Comparison of ENCODE assay signal across 29 cellular contexts in the genomic region with DNA sequence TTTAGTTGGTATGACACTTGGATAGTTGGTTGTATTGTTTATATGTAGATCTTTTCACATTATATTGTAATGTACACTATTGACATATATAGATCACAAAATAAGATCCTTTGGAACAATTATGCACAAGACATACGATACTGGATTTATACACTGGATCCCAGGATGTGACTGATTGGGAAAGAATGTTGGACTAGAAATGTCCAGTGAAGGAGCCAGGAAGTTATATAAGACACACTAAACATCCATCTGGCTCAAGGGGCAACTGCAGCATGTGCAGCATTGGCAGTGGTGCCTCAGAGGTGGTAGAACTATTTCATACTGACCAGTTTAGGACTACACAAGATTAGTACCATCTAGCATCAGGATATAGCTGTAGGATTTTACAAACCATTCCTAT.
DNase-seq lines count a peak whose midpoint lies in the region; ATAC-seq, FAIRE-seq and TF ChIP-seq lines count a peak whose summit lies in the region.
"Had no signal": no experiment of that assay in that cellular context is flagged by ENCODE, and none has a peak within 500 bp of the region (broad histone marks: within the 10 kb centered on the region; RNA-seq: fewer than 3 reads in every experiment).

No MANE protein-coding gene starts in this region.

- no peak overlapping the region for H2AK9ac ChIP-seq in IMR-90 (replicated peaks; ENCODE audit: low read depth, low read length, poor library complexity)

- no peaks in the 10 kb centered on the region for H3K27me3 ChIP-seq in IMR-90 (ENCODE audit: control insufficient read depth, insufficient read depth, low read length)
- H3K27me3 ChIP-seq: right lobe of liver, upper lobe of left lung had no signal

- no peak overlapping the region for H2BK15ac ChIP-seq in IMR-90 (ENCODE audit: low read depth, low read length)

- no peak for ATAC-seq in IMR-90 (ENCODE audit: low read depth)
- ATAC-seq in GM19035 (IDR thresholded peaks at IDR 0.05; ENCODE audit: unreplicated experiment): no peak
- ATAC-seq: activated CD8-positive, alpha-beta T cell treated with anti-CD3 and anti-CD28 coated beads, Interleukin-2, amount 10 ng/mL, durations not matched to agents 7 days and 5 days; left colon; Panc1; right lobe of liver had no signal

- no peak overlapping the region for H3K56ac ChIP-seq in IMR-90 (ENCODE audit: extremely low read depth, insufficient read depth, low read length)

- no peaks in the 10 kb centered on the region for H3K9me1 ChIP-seq in IMR-90 (ENCODE audit: insufficient read depth, low read length)

- TF ChIP-seq POLR2A in IMR-90 (IDR thresholded peaks at IDR 0.05; ENCODE audit: low read depth, low read length): no peak

- TF ChIP-seq CTCF in IMR-90 (conservative IDR thresholded peaks at IDR 0.05; ENCODE audit: low read depth, low read length): no peak
- TF ChIP-seq CTCF in fibroblast of villous mesenchyme (IDR thresholded peaks at IDR 0.05; ENCODE audit: insufficient read depth, low read depth, low read length): no peak

- no peaks in the 10 kb centered on the region for H3K79me1 ChIP-seq in IMR-90 (ENCODE audit: low read depth in 1 of 2, low read length in 2 of 2)

- H2BK20ac ChIP-seq in IMR-90 (ENCODE audit: low read depth, low read length): no peak overlapping the region

- intact Hi-C loops in IMR-90 (cut with micrococcal nuclease): no loop called here

- H2BK5ac ChIP-seq in IMR-90 (ENCODE audit: low read depth, low read length, poor library complexity, severe bottlenecking): no peak overlapping the region

- no peak overlapping the region for H3K4me2 ChIP-seq in IMR-90 (ENCODE audit: low read depth, low read length)

- no peaks in the 10 kb centered on the region for H4K20me1 ChIP-seq in IMR-90 (ENCODE audit: insufficient read depth, low read length)

- H3K36me3 ChIP-seq in IMR-90 (ENCODE audit: control insufficient read depth, insufficient read depth, low read length): no peaks in the 10 kb centered on the region
- H3K36me3 ChIP-seq: right lobe of liver, upper lobe of left lung had no signal

- H2AK5ac ChIP-seq in IMR-90 (ENCODE audit: low read depth, low read length): no peak overlapping the region

- no peak overlapping the region for H3K27ac ChIP-seq in IMR-90 (ENCODE audit: insufficient read depth, low read length)
- H3K27ac ChIP-seq: C4-2B, HL-60, parathyroid adenoma, right lobe of liver, upper lobe of left lung had no signal

- H3K9ac ChIP-seq in IMR-90 (ENCODE audit: low read depth, low read length): no peak overlapping the region
- H3K9ac ChIP-seq: parathyroid adenoma had no signal

- no peak overlapping the region for H4K91ac ChIP-seq in IMR-90 (ENCODE audit: insufficient read depth, low read depth, low read length)

- no TSS peak for BruUV-seq in IMR-90 (replicated peaks; lab: Mats Ljungman, UMichigan)

- in situ Hi-C loops in IMR-90 (cut with MboI; ENCODE audit: low sequenced_read_pairs): no loop called here

- dilution Hi-C loops in IMR-90 (cut with HindIII; ENCODE audit: low sequenced_read_pairs, unreplicated experiment): no loop called here

- no peak overlapping the region for H3K23ac ChIP-seq in IMR-90 (ENCODE audit: low read depth, low read length)

- POLR2A ChIA-PET in IMR-90 (lab: Charles Lee; ENCODE audit: unreplicated experiment): no interaction called here

- CTCF ChIA-PET in IMR-90 (lab: Yijun Ruan, JAX): no interaction called here

- H4K5ac ChIP-seq in IMR-90 (ENCODE audit: low read depth, low read length): no peak overlapping the region

- no peak overlapping the region for H3K4me3 ChIP-seq in IMR-90 (ENCODE audit: insufficient read depth, low read depth, low read length)
- no peak overlapping the region for H3K4me3 ChIP-seq in fibroblast of villous mesenchyme (ENCODE audit: low read depth, low read length)
- H3K4me3 ChIP-seq: right lobe of liver, upper lobe of left lung had no signal

- 0 out of 2 replicates have a peak, but pooled peaks cover 1% of the 10 kb centered on the region for H3K9me3 ChIP-seq in IMR-90 (ENCODE audit: control insufficient read depth, insufficient read depth, low read length)
- H3K9me3 ChIP-seq: right lobe of liver had no signal

- no peak overlapping the region for H3K18ac ChIP-seq in IMR-90 (ENCODE audit: low read depth, low read length)

- DNase-seq in EH (ENCODE audit: low read depth) (peak; percentile 78), IMR-90 (peak; percentile 26), fibroblast of villous mesenchyme (ENCODE audit: low read depth) (peak; percentile 38), SIG-M5 treated with dmso at 0.1 percent for 504 hours (lab: John Stamatoyannopoulos, UW; ENCODE audit: unreplicated experiment) (no peak), NK-92 (lab: John Stamatoyannopoulos, UW; ENCODE audit: unreplicated experiment) (no peak), COLO668 (lab: John Stamatoyannopoulos, UW; ENCODE audit: unreplicated experiment) (no peak)
- DNase-seq: activated CD4-positive, alpha-beta T cell treated with anti-CD3 and anti-CD28 coated beads for 1 hour; activated CD8-positive, alpha-beta T cell treated with anti-CD3 and anti-CD28 coated beads, Interleukin-2, amount 10 ng/mL, durations not matched to agents 7 days and 5 days; activated effector memory CD4-positive, alpha-beta T cell treated with anti-CD3 and anti-CD28 coated beads, Interleukin-2, amount 50 U/mL, for 16 hours; activated naive CD8-positive, alpha-beta T cell treated with anti-CD3 and anti-CD28 coated beads, Interleukin-2, amount 10 ng/mL, durations not matched to agents 7 days and 5 days; DMS79 treated with DMSO at 0.1 percent for 48 hours; foreskin melanocyte; left colon; mesenchymal stem cell; NCI-H1105; NCI-H187 treated with DMSO at 0.1 percent for 48 hours; NCI-H526; right lobe of liver; stimulated activated CD4-positive, alpha-beta T cell treated with anti-CD3 and anti-CD28 coated beads, Interleukin-12 subunit alpha, Interleukin-12 subunit beta, amount 100 ng/mL, for 4 hours; stimulated activated CD4-positive, alpha-beta T cell treated with anti-CD3 and anti-CD28 coated beads, Interleukin-4, amount 100 ng/mL, for 1 hour; substantia nigra; upper lobe of left lung had no signal

- peaks cover 2% of the 10 kb centered on the region; the same call in 1 of the 2 replicates for H3K4me1 ChIP-seq in IMR-90 (ENCODE audit: control insufficient read depth, insufficient read depth, low read length)
- H3K4me1 ChIP-seq: parathyroid adenoma, right lobe of liver, upper lobe of left lung had no signal

- H2AFZ ChIP-seq in IMR-90 (replicated peaks; ENCODE audit: low read length, poor library complexity): no peak overlapping the region
- H2AFZ ChIP-seq: parathyroid adenoma had no signal

- no peak overlapping the region for H3K4ac ChIP-seq in IMR-90 (ENCODE audit: low read depth, low read length)

- peak; percentile 31 for FAIRE-seq in TTC549 (lab: Jason Lieb, UNC)
- FAIRE-seq: endothelial cell of umbilical vein had no signal

- no peak for TF ChIP-seq RAD21 in IMR-90 (IDR thresholded peaks at IDR 0.05; ENCODE audit: low read length)

- H4K8ac ChIP-seq in IMR-90 (ENCODE audit: low read depth in 2 of 2, low read length in 2 of 2): no peak overlapping the region

- H3K14ac ChIP-seq in IMR-90 (replicated peaks; ENCODE audit: low read depth, low read length): no peak overlapping the region

- no CpG with 5 or more reads among the region's 1 CpG for WGBS in IMR-90 (ENCODE audit: extremely low coverage in 2 of 2, insufficient read length in 1 of 2), 2 experiments

- H2BK120ac ChIP-seq in IMR-90 (ENCODE audit: low read depth, low read length): no peak overlapping the region

TF ChIP-seq in IMR-90, 13 proteins besides CTCF, POLR2A, EP300 and RAD21:
- TF ChIP-seq MAFK (IDR thresholded peaks at IDR 0.05; ENCODE audit: low read depth, low read length) (no peak), BHLHE40 (IDR thresholded peaks at IDR 0.05; ENCODE audit: low read depth, low read length) (no peak), RFX5 (IDR thresholded peaks at IDR 0.05; ENCODE audit: low read depth, low read length) (no peak), CHD1 (IDR thresholded peaks at IDR 0.05; ENCODE audit: low read depth, low read length) (no peak)
- TF ChIP-seq, protein P1, sequence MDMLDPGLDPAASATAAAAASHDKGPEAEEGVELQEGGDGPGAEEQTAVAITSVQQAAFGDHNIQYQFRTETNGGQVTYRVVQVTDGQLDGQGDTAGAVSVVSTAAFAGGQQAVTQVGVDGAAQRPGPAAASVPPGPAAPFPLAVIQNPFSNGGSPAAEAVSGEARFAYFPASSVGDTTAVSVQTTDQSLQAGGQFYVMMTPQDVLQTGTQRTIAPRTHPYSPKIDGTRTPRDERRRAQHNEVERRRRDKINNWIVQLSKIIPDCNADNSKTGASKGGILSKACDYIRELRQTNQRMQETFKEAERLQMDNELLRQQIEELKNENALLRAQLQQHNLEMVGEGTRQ (IDR thresholded peaks at IDR 0.05; ENCODE audit: low read depth, low read length): no peak
- TF ChIP-seq, protein P2, sequence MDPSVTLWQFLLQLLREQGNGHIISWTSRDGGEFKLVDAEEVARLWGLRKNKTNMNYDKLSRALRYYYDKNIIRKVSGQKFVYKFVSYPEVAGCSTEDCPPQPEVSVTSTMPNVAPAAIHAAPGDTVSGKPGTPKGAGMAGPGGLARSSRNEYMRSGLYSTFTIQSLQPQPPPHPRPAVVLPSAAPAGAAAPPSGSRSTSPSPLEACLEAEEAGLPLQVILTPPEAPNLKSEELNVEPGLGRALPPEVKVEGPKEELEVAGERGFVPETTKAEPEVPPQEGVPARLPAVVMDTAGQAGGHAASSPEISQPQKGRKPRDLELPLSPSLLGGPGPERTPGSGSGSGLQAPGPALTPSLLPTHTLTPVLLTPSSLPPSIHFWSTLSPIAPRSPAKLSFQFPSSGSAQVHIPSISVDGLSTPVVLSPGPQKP (IDR thresholded peaks at IDR 0.05; ENCODE audit: borderline replicate concordance, low read depth, low read length): no peak

Comparison
In these comparisons a context has a peak if more than half of its experiments do, and no peak if none do; other contexts are left out.
1. DNase-seq: peak in EH (single experiment), IMR-90 (single experiment) and fibroblast of villous mesenchyme (single experiment); none in SIG-M5 treated with dmso at 0.1 percent for 504 hours (single experiment), NK-92 (single experiment) and COLO668 (single experiment).